Comparison of ENCODE assay signal across 8 cellular contexts in the genomic region with DNA sequence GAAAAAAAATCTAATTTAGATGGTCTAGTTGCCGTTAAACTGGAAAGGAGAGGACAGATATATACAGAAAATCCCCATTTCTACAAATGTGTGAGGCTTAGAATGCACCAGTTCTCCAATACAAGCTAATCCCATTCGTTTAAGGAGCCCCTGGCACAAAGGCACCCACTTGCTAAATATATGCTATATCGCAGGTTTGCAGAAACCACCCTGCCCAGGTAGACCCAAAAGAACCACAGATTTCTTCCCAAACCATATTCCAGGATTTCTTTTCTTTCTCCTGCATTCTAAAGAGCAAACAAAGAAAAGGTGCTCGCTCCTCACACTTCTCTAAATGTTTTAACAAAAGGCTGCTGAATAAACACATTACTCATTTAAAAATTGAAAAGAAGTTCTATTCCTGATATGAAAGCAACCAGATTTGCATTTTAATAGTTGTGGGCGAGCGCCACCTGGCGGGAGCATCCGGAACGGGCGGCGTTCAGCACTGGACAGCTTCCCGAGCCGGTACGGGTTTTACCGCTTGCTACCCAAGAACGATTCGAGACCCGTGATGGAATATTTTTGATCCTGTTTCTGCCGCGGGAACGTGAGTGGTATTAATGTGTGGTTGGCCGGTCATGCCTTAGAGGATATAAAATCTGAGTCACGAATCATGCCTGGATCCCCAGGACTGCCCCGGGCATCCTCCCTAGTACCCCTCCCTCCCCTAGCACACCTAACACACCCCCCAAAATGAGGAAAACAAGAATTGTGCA. TPM values are rescaled to one million over a fixed set of nuclear protein-coding genes. Genes with fewer than 3 reads are reported as not detected.
A peak's percentile ranks its signal among the peaks of the same experiment; 100 is the strongest.
DNase-seq lines count a peak whose midpoint lies in the region; ATAC-seq and TF ChIP-seq lines count a peak whose summit lies in the region.

No MANE protein-coding gene starts in this region.

- TF ChIP-seq CTCF in right lobe of liver (IDR thresholded peaks at IDR 0.05): peak; percentile 86 to 99 (median 97)

- ATAC-seq in right lobe of liver (peak; percentile 74 to 91 (median 84)), GM19023 (IDR thresholded peaks at IDR 0.05; ENCODE audit: unreplicated experiment) (no peak)

- no peaks in the 10 kb centered on the region for H3K27me3 ChIP-seq in right lobe of liver

- H3K4me3 ChIP-seq in right lobe of liver: peak overlapping the region in 1 of 3 donors; percentile 20

- DNase-seq in AML-193 (lab: John Stamatoyannopoulos, UW) (peak; percentile 8 to 19), GM19240 (ENCODE audit: insufficient read length, low spot score) (peak; percentile 81), NCI-H226 (peak; percentile 21), ecto neural progenitor cell (ENCODE audit: low spot score) (peak; percentile 86), right lobe of liver (peak; percentile 65 to 78 (median 71))
- DNase-seq in activated CD4-positive, alpha-beta T cell treated with anti-CD3 and anti-CD28 coated beads, Interleukin-2, amount 50 U/mL, for 1 hour: peak; percentile 39
- peak; percentile 18 for DNase-seq in stimulated activated CD8-positive, alpha-beta memory T cell treated with anti-CD3 and anti-CD28 coated beads, Interleukin-12 subunit alpha, Interleukin-12 subunit beta, amount 100 ng/mL, for 1 hour (ENCODE audit: low read depth)

- WGBS in right lobe of liver (ENCODE audit: insufficient coverage, low coverage, low lambda C conversion rate, missing lambda C conversion rate): 6% methylated on average over 24 of the region's 24 CpGs

- no peak overlapping the region for H3K27ac ChIP-seq in right lobe of liver

- H3K9me3 ChIP-seq in right lobe of liver: no peaks in the 10 kb centered on the region

- no peak for TF ChIP-seq POLR2A in right lobe of liver (IDR thresholded peaks at IDR 0.05)

- intact Hi-C loops in right lobe of liver (cut with DNase I): no loop called here

- H3K4me1 ChIP-seq in right lobe of liver: no peaks in the 10 kb centered on the region

- H3K36me3 ChIP-seq in right lobe of liver: no peaks in the 10 kb centered on the region

RNA-seq across cellular contexts. Expression of a gene that starts 2.1 kb away (rescaled TPM):
- total RNA-seq in right lobe of liver: 1 to 10 TPM in 1 of 6 experiments, under 1 TPM in 5; 0.18 to 1.0 (median 0.51) TPM

Comparison
In these comparisons a context has a peak if more than half of its experiments do, and no peak if none do; other contexts are left out.
1. DNase-seq: peak in every context shown above with its lines; median percentile 86 in ecto neural progenitor cell; 81 in GM19240; 71 in right lobe of liver; 39 in activated CD4-positive, alpha-beta T cell treated with anti-CD3 and anti-CD28 coated beads, Interleukin-2, amount 50 U/mL, for 1 hour; 21 in NCI-H226; 18 in stimulated activated CD8-positive, alpha-beta memory T cell treated with anti-CD3 and anti-CD28 coated beads, Interleukin-12 subunit alpha, Interleukin-12 subunit beta, amount 100 ng/mL, for 1 hour; 14 in AML-193.